12 cellular contexts compared by ENCODE assay signal in the genomic region with DNA sequence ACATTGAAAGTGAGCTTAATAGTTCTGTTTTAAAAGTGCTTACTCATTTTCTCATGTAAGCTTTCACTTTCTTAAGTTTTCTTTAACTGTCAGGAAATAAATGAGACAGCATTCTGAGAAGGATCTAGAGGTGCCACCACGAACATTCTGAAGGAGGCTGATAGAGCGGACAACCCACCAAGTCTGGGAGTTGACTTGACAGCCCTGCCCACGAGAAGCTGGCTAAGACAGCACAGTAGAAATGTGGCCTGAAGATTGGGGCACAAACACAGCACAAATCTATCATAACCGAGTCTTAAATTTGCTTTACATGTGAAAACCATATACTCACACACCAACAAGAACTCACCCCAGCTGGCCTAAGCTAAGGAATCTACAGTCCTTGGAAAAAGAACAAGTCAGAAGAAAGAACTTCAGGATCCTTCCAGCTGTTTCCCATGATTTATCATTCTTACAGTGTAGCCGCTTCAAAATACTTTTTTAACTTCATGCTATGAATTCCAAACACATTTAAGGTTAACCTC.
DNase-seq lines count a peak whose midpoint lies in the region; ATAC-seq, FAIRE-seq and TF ChIP-seq lines count a peak whose summit lies in the region.
"Had no signal": no experiment of that assay in that cellular context is flagged by ENCODE, and none has a peak within 500 bp of the region (broad histone marks: within the 10 kb centered on the region; RNA-seq: fewer than 3 reads in every experiment).

No MANE protein-coding gene starts in this region.

- H3K4me3 Mint-ChIP-seq in osteocyte (ENCODE audit: unreplicated experiment): no peak overlapping the region

- H3K27me3 ChIP-seq in neuronal stem cell (ENCODE audit: control insufficient read depth in 3 of 3, insufficient read depth in 3 of 3, low read depth in 1 of 3, low read length in 3 of 3): no peaks in the 10 kb centered on the region

- no peak overlapping the region for H2BK12ac ChIP-seq in neuronal stem cell (ENCODE audit: low read length)

- H3K79me1 ChIP-seq in neuronal stem cell (ENCODE audit: low read depth, low read length): no peaks in the 10 kb centered on the region

- H4K91ac ChIP-seq in neuronal stem cell (ENCODE audit: low read depth, low read length, poor library complexity): no peak overlapping the region

- no peak overlapping the region for H3K23ac ChIP-seq in neuronal stem cell (ENCODE audit: low read depth, low read length, poor library complexity)

- H3K27me3 Mint-ChIP-seq in osteocyte (ENCODE audit: unreplicated experiment): no peaks in the 10 kb centered on the region

- peak; percentile 77 for ATAC-seq in HG03439 (IDR thresholded peaks at IDR 0.05; ENCODE audit: unreplicated experiment)

- H3K4me2 ChIP-seq in neuronal stem cell (ENCODE audit: insufficient read depth, low read length, poor library complexity, severe bottlenecking): no peak overlapping the region

- no peaks in the 10 kb centered on the region for H3K9me3 ChIP-seq in neuronal stem cell (replicated peaks in 1 of 2; ENCODE audit: control insufficient read depth in 2 of 2, insufficient read depth in 1 of 2, low read depth in 1 of 2, low read length in 2 of 2)
- H3K9me3 ChIP-seq: left ventricle myocardium inferior had no signal

- no CpG with 5 or more reads among the region's 5 CpGs for WGBS in neuronal stem cell (ENCODE audit: extremely low coverage in 2 of 2, insufficient read length in 2 of 2, insufficient replicate concordance in 1 of 2), 2 donors

- H3K9ac ChIP-seq in neuronal stem cell (ENCODE audit: low read depth, low read length, poor library complexity): no peak overlapping the region

- no peak overlapping the region for H3K18ac ChIP-seq in neuronal stem cell (ENCODE audit: low read length)

- no peak overlapping the region for H4K8ac ChIP-seq in neuronal stem cell (ENCODE audit: low read depth, low read length)

- H2AFZ ChIP-seq in neuronal stem cell (ENCODE audit: low read length): no peak overlapping the region

- FAIRE-seq in D721Med (lab: Jason Lieb, UNC): no peak
- FAIRE-seq: endothelial cell of umbilical vein had no signal

- peak; percentile 29 to 72 for DNase-seq in NOMO-1 (lab: John Stamatoyannopoulos, UW; ENCODE audit: unreplicated experiment in 2 of 2)
- no peak for DNase-seq in NOMO-1 treated with dmso at 0.1 percent for 144 hours (lab: John Stamatoyannopoulos, UW; ENCODE audit: unreplicated experiment)
- peak; percentile 58 for DNase-seq in amniotic epithelial cell (ENCODE audit: low read depth)
- no peak for DNase-seq in osteocyte (ENCODE audit: extremely low spot score, unreplicated experiment)
- no peak for DNase-seq in substantia nigra (lab: John Stamatoyannopoulos, UW)
- DNase-seq in neuronal stem cell (ENCODE audit: low spot score): no peak
- DNase-seq in D721Med (ENCODE audit: insufficient read length, low spot score): no peak
- DNase-seq: 8988T, left ventricle myocardium inferior, NCI-H226 had no signal

- H3K27ac ChIP-seq in substantia nigra (ENCODE audit: low read depth, low read length, poor library complexity, severe bottlenecking) (no peak overlapping the region), neuronal stem cell (replicated peaks; ENCODE audit: low read length) (no peak overlapping the region)
- H3K27ac ChIP-seq: left ventricle myocardium inferior had no signal

- H2AK5ac ChIP-seq in neuronal stem cell (ENCODE audit: low read depth, low read length): no peak overlapping the region

- H3K14ac ChIP-seq in neuronal stem cell (ENCODE audit: low read length): no peak overlapping the region

- H3K4ac ChIP-seq in neuronal stem cell (ENCODE audit: low read length): no peak overlapping the region

- no peaks in the 10 kb centered on the region for H3K4me1 Mint-ChIP-seq in osteocyte (ENCODE audit: unreplicated experiment)

- H2BK120ac ChIP-seq in neuronal stem cell (ENCODE audit: low read depth, low read length): no peak overlapping the region

- H2BK5ac ChIP-seq in neuronal stem cell (ENCODE audit: low read length): no peak overlapping the region

- H3K4me3 ChIP-seq in neuronal stem cell (ENCODE audit: low read length in 2 of 2): no peak overlapping the region
- H3K4me3 ChIP-seq: left ventricle myocardium inferior had no signal

- H3K36me3 ChIP-seq in neuronal stem cell (replicated peaks in 1 of 2; ENCODE audit: control insufficient read depth in 2 of 2, insufficient read depth in 2 of 2, low read length in 2 of 2): no peaks in the 10 kb centered on the region
- H3K36me3 ChIP-seq: left ventricle myocardium inferior had no signal

- H3K36me3 Mint-ChIP-seq in osteocyte (ENCODE audit: unreplicated experiment): no peaks in the 10 kb centered on the region

- peak overlapping the region; percentile 46 for H3K27ac Mint-ChIP-seq in osteocyte (ENCODE audit: unreplicated experiment)

- TF ChIP-seq CTCF in osteocyte (IDR thresholded peaks at IDR 0.05) (no peak), D721Med (IDR thresholded peaks at IDR 0.05; ENCODE audit: insufficient read depth, missing control alignments) (no peak)

- no peaks in the 10 kb centered on the region for H3K4me1 ChIP-seq in neuronal stem cell (ENCODE audit: control insufficient read depth in 2 of 2, insufficient read depth in 1 of 2, low read depth in 1 of 2, low read length in 2 of 2)
- H3K4me1 ChIP-seq: left ventricle myocardium inferior had no signal

- H3K9me3 Mint-ChIP-seq in osteocyte (ENCODE audit: unreplicated experiment): no peaks in the 10 kb centered on the region

- no peak overlapping the region for H2BK15ac ChIP-seq in neuronal stem cell (ENCODE audit: low read length)

Comparison
In these comparisons a context has a peak if more than half of its experiments do, and no peak if none do; other contexts are left out.
1. DNase-seq: peak in NOMO-1 (2 of 2) and amniotic epithelial cell (single experiment); none in NOMO-1 treated with dmso at 0.1 percent for 144 hours (single experiment), osteocyte (single experiment), substantia nigra (0 of 49), neuronal stem cell (single experiment) and D721Med (single experiment).